In genomic region chr4:114734581-114734980, GRCh38 we compare ENCODE assay signal across 26 cellular contexts.
A peak's percentile ranks its signal among the peaks of the same experiment; 100 is the strongest.
DNase-seq lines count a peak whose midpoint lies in the region; ATAC-seq and TF ChIP-seq lines count a peak whose summit lies in the region.
"Had no signal": no experiment of that assay in that cellular context is flagged by ENCODE, and none has a peak within 500 bp of the region (broad histone marks: within the 10 kb centered on the region; RNA-seq: fewer than 3 reads in every experiment).

No MANE protein-coding gene starts in this region.

- intact Hi-C loops in OCI-LY7 (cut with micrococcal nuclease; ENCODE audit: unreplicated experiment), result no loop called here

- no peak overlapping the region for H2AFZ ChIP-seq in OCI-LY7 (ENCODE audit: low read length)

- BruUV-seq in OCI-LY7 (replicated peaks; lab: Mats Ljungman, UMichigan), result no TSS peak

- ATAC-seq in GM19328 (IDR thresholded peaks at IDR 0.05; ENCODE audit: unreplicated experiment), result no peak
- ATAC-seq: GM12878, left ventricle myocardium superior, psoas muscle had no signal

- POLR2A ChIA-PET in OCI-LY7 (lab: Charles Lee), result no interaction called here

- no peaks in the 10 kb centered on the region for H3K9me3 ChIP-seq in OCI-LY7 (ENCODE audit: low read length)
- H3K9me3 ChIP-seq: breast epithelium, psoas muscle had no signal

- no peaks in the 10 kb centered on the region for H4K20me1 ChIP-seq in OCI-LY7 (ENCODE audit: insufficient read depth, low read length)

- H3K36me3 Mint-ChIP-seq in brain, result no peaks in the 10 kb centered on the region
- H3K36me3 Mint-ChIP-seq in type B pancreatic cell, result no peaks in the 10 kb centered on the region
- H3K36me3 Mint-ChIP-seq: CD4-positive, alpha-beta memory T cell had no signal

- peaks cover 15% of the 10 kb centered on the region for H3K4me1 Mint-ChIP-seq in brain
- peaks cover 15% of the 10 kb centered on the region for H3K4me1 Mint-ChIP-seq in type B pancreatic cell (ENCODE audit: unreplicated experiment)
- H3K4me1 Mint-ChIP-seq: activated B cell treated with CpG ODN at 0.5 μM for 24 hours; CD4-positive, alpha-beta memory T cell; neural crest cell had no signal

- CTCF ChIA-PET in OCI-LY7 (lab: Charles Lee; ENCODE audit: unreplicated experiment), result no interaction called here

- H3K79me2 ChIP-seq in OCI-LY7 (ENCODE audit: insufficient read depth, low read depth, low read length), result no peaks in the 10 kb centered on the region

- H3K36me3 ChIP-seq in OCI-LY7 (ENCODE audit: insufficient read depth, low read length), result no peaks in the 10 kb centered on the region
- H3K36me3 ChIP-seq: breast epithelium had no signal

- no peak overlapping the region for H3K4me3 ChIP-seq in OCI-LY7 (ENCODE audit: low read depth, low read length, poor library complexity, severe bottlenecking)
- H3K4me3 ChIP-seq: breast epithelium, coronary artery, GM12878, psoas muscle had no signal

- H3K4me1 ChIP-seq in OCI-LY7 (ENCODE audit: insufficient read depth, low read length, poor library complexity, severe bottlenecking), result no peaks in the 10 kb centered on the region
- H3K4me1 ChIP-seq: breast epithelium, psoas muscle had no signal

- H3K27ac ChIP-seq in OCI-LY7 (ENCODE audit: low read depth, low read length, poor library complexity, severe bottlenecking), result no peak overlapping the region
- H3K27ac ChIP-seq: breast epithelium, coronary artery, HL-60, psoas muscle, RWPE1 had no signal

- TF ChIP-seq CTCF in brain (conservative IDR thresholded peaks at IDR 0.05), result no peak
- no peak for TF ChIP-seq CTCF in type B pancreatic cell (conservative IDR thresholded peaks at IDR 0.05)
- TF ChIP-seq CTCF in OCI-LY7 (conservative IDR thresholded peaks at IDR 0.05; ENCODE audit: low read length), result no peak

- H3K27me3 Mint-ChIP-seq in brain (no peaks in the 10 kb centered on the region), type B pancreatic cell (no peaks in the 10 kb centered on the region)

- H3K27ac Mint-ChIP-seq in brain (peak overlapping the region in 4 of 5 experiments; percentile 29 to 99 (median 76)), type B pancreatic cell (peak overlapping the region; percentile 46)
- H3K27ac Mint-ChIP-seq: activated B cell treated with CpG ODN at 0.5 μM for 24 hours; CD4-positive, alpha-beta memory T cell had no signal

- H3K9me3 Mint-ChIP-seq in brain, result no peaks in the 10 kb centered on the region
- no peaks in the 10 kb centered on the region for H3K9me3 Mint-ChIP-seq in type B pancreatic cell
- H3K9me3 Mint-ChIP-seq: activated B cell treated with CpG ODN at 0.5 μM for 24 hours, neural crest cell had no signal

- peak overlapping the region in 2 of 5 experiments; percentile 32 to 58 for H3K4me3 Mint-ChIP-seq in brain
- peak overlapping the region; percentile 48 for H3K4me3 Mint-ChIP-seq in type B pancreatic cell
- H3K4me3 Mint-ChIP-seq: activated B cell treated with CpG ODN at 0.5 μM for 24 hours; CD4-positive, alpha-beta memory T cell; neural crest cell had no signal

- DNase-seq in NCI-H2171 treated with DMSO at 0.1 percent for 48 hours (lab: John Stamatoyannopoulos, UW) (peak; percentile 75), left kidney (ENCODE audit: low read depth, low spot score) (peak; percentile 21), type B pancreatic cell (ENCODE audit: extremely low spot score, unreplicated experiment) (no peak), OCI-LY7 (ENCODE audit: low spot score) (no peak)
- no peak for DNase-seq in stimulated activated CD4-positive, alpha-beta T cell treated with anti-CD3 and anti-CD28 coated beads, Interleukin-4, amount 100 ng/mL, for 24 hours
- DNase-seq: activated B cell treated with CpG ODN at 0.5 μM for 24 hours; activated CD4-positive, alpha-beta T cell treated with anti-CD3 and anti-CD28 coated beads, Interleukin-2, amount 50 U/mL, for 4 hours; activated CD8-positive, alpha-beta memory T cell treated with anti-CD3 and anti-CD28 coated beads, Interleukin-2, amount 50 U/mL, for 48 hours; activated effector memory CD4-positive, alpha-beta T cell treated with anti-CD3 and anti-CD28 coated beads, Interleukin-2, amount 50 U/mL, for 16 hours; CD4-positive, alpha-beta memory T cell; left ventricle myocardium superior; NCI-H1105; NCI-H2081 treated with DMSO at 0.1 percent for 48 hours; NCI-H510A treated with DMSO at 0.1 percent for 48 hours; psoas muscle; stimulated activated CD4-positive, alpha-beta T cell treated with anti-CD3 and anti-CD28 coated beads, Interleukin-2, amount 100 ng/mL, for 48 hours; stimulated activated naive CD4-positive, alpha-beta T cell; T-helper 9 cell had no signal

- H3K4me2 ChIP-seq in OCI-LY7 (ENCODE audit: low read length), result no peak overlapping the region

- no peaks in the 10 kb centered on the region for H3K9me2 ChIP-seq in OCI-LY7 (ENCODE audit: insufficient read depth, low read length)

Comparison
In these comparisons a context has a peak if more than half of its experiments do, and no peak if none do; other contexts are left out.
1. DNase-seq: peak in NCI-H2171 treated with DMSO at 0.1 percent for 48 hours (single experiment) and left kidney (single experiment); none in type B pancreatic cell (single experiment), OCI-LY7 (single experiment) and stimulated activated CD4-positive, alpha-beta T cell treated with anti-CD3 and anti-CD28 coated beads, Interleukin-4, amount 100 ng/mL, for 24 hours (single experiment).